8 cellular contexts compared by ENCODE assay signal in the genomic region with DNA sequence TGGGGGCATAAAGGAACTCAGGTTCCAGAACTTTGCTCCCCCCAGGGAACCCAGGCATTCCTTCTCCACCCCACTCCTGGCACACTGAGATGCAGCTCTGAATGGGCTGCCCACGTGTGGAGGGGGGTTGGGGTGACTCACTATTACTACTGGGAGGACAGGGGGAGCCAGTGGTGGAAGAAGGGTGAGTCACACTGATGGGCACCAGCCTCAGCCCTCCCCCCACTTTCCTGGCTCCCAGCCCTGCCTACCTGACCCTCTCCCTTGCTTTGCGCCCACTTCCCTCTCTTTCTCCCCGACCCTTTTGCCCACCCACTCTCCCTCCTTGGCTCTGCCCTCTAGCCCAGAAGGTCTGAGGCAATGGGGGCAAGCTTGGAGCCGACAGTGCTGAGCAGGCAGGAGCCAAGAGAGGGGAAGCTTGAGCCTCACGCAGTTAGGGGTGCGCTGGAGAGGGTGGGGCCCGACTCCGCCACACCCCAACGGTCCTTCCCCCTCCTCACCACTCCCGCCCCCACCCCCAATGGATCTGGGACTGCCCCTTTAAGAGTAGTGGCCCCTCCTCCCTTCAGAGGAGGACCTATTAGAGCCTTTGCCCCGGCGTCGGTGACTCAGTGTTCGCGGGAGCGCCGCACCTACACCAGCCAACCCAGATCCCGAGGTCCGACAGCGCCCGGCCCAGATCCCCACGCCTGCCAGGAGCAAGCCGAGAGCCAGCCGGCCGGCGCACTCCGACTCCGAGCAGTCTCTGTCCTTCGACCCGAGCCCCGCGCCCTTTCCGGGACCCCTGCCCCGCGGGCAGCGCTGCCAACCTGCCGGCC. TPM values are rescaled to one million over a fixed set of nuclear protein-coding genes. Genes with fewer than 3 reads are reported as not detected.
A peak's percentile ranks its signal among the peaks of the same experiment; 100 is the strongest.
DNase-seq lines count a peak whose midpoint lies in the region; ATAC-seq and TF ChIP-seq lines count a peak whose summit lies in the region.

A gene (plus strand): TSS at position 611 of the 818 bp plus-strand sequence. CDS start 208 bp downstream, outside the sequence.

- peaks cover 26% of the 10 kb centered on the region for H3K4me1 Mint-ChIP-seq in activated CD4-positive, alpha-beta T cell treated with anti-CD3 and anti-CD28 coated beads for 36 hours

- CTCF ChIA-PET in activated CD4-positive, alpha-beta T cell treated with anti-CD3 and anti-CD28 coated beads for 36 hours (lab: Charles Lee), result interaction anchor here (0.5 to 29.1 kb wide), 4 partner anchors 14 to 109 kb away, joined by 3 to 929 read pairs (median 26); a partner anchor contains a TSS

- peak within 1 kb of the TSS; percentile 93 for H3K4me3 Mint-ChIP-seq in activated CD4-positive, alpha-beta T cell treated with anti-CD3 and anti-CD28 coated beads for 36 hours

- intact Hi-C loops in activated CD4-positive, alpha-beta T cell treated with anti-CD3 and anti-CD28 coated beads for 36 hours (cut with DNase I, micrococcal nuclease), result loop anchor here (1.0 to 2.0 kb wide), 6 partner anchors 8 to 391 kb away; a partner anchor contains a TSS

- H3K4me3 ChIP-seq in choroid plexus epithelial cell (ENCODE audit: low read depth, low read length), result peak within 1 kb of the TSS; percentile 99

- peaks cover 19% of the 10 kb centered on the region for H3K27me3 Mint-ChIP-seq in activated CD4-positive, alpha-beta T cell treated with anti-CD3 and anti-CD28 coated beads for 36 hours

- no peaks in the 10 kb centered on the region for H3K9me3 Mint-ChIP-seq in activated CD4-positive, alpha-beta T cell treated with anti-CD3 and anti-CD28 coated beads for 36 hours (ENCODE audit: low read depth)

- TF ChIP-seq CTCF in 22Rv1 (IDR thresholded peaks at IDR 0.05) (no peak), choroid plexus epithelial cell (conservative IDR thresholded peaks at IDR 0.05; ENCODE audit: low read depth, low read length) (no peak)

- peak; percentile 96 for DNase-seq in NCI-H345 (lab: John Stamatoyannopoulos, UW)
- DNase-seq in activated CD4-positive, alpha-beta T cell treated with anti-CD3 and anti-CD28 coated beads for 36 hours, result peak; percentile 90
- DNase-seq in choroid plexus epithelial cell (ENCODE audit: low read depth), result peak; percentile 93
- peak; percentile 97 for DNase-seq in kidney tubule cell (ENCODE audit: low spot score)
- DNase-seq in stimulated activated CD4-positive, alpha-beta T cell treated with anti-CD3 and anti-CD28 coated beads, Interleukin-1b, Interleukin-23, amount 100 ng/mL, for 4 hours (ENCODE audit: low read depth in 2 of 2), result peak; percentile 65 to 72

- peaks cover 13% of the 10 kb centered on the region for H3K36me3 Mint-ChIP-seq in activated CD4-positive, alpha-beta T cell treated with anti-CD3 and anti-CD28 coated beads for 36 hours (ENCODE audit: low read depth)

- peak within 1 kb of the TSS; percentile 83 for H3K27ac Mint-ChIP-seq in activated CD4-positive, alpha-beta T cell treated with anti-CD3 and anti-CD28 coated beads for 36 hours

- peak within 1 kb of the TSS; percentile 89 for H3K27ac ChIP-seq in 22Rv1

- ATAC-seq in GM18861 (IDR thresholded peaks at IDR 0.05; ENCODE audit: unreplicated experiment) (peak; percentile 53), HG03159 (IDR thresholded peaks at IDR 0.05; ENCODE audit: unreplicated experiment) (peak; percentile 69)
- peak; percentile 91 for ATAC-seq in activated CD4-positive, alpha-beta T cell treated with anti-CD3 and anti-CD28 coated beads for 36 hours

- POLR2A ChIA-PET in activated CD4-positive, alpha-beta T cell treated with anti-CD3 and anti-CD28 coated beads for 36 hours (lab: Charles Lee), result interaction anchor here (0.7 to 5.1 kb wide), 7 partner anchors 8 to 980 kb away, joined by 3 to 25 read pairs (median 7); no protein-coding TSS in a partner anchor

RNA-seq across cellular contexts. Expression of the gene that starts here (rescaled TPM):
- 100 to 1,000 TPM; 184 to 218 TPM for total RNA-seq in activated CD4-positive, alpha-beta T cell treated with anti-CD3 and anti-CD28 coated beads for 36 hours

Comparison
In these comparisons a context has a peak if more than half of its experiments do, and no peak if none do; other contexts are left out.
1. Peak in every context shown above with its lines: DNase-seq, ATAC-seq, H3K4me3 ChIP-seq and H3K27ac ChIP-seq.